Comparison of ENCODE assay signal across 18 cellular contexts in the genomic region with DNA sequence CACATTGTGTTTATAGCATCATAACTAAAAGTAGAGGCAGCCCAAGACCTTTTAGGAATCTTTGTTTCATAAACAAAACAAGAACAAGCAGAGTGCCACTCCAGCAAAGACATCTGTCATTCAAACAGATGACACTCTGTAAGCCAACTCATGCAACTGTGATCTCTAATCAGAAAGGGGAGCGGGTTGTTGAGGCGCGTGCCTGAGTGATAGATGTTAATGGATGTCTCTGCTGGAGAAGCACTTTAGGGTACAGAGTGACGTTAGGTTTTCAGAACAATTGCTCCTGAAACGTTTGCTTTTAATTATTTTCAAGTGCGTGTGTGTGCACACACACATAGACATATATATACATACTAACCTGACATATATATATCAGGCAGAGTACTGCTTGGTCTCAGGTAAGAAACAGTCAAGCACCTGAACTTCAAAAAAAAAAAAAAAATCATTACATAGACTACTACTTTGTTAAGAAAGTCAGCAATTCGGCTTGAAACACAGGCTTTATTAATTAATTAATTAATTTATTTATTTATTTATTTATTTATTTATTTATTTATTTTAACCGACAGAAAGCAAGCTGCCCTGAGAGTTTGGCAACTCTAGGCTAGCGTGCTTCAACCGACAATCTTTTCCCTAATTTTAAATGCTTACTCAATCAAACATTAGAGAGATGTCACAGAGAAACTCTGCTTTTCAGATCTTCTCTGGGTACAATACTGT.
DNase-seq lines count a peak whose midpoint lies in the region; ATAC-seq, FAIRE-seq and TF ChIP-seq lines count a peak whose summit lies in the region.
"Had no signal": no experiment of that assay in that cellular context is flagged by ENCODE, and none has a peak within 500 bp of the region (broad histone marks: within the 10 kb centered on the region; RNA-seq: fewer than 3 reads in every experiment).

No MANE protein-coding gene starts in this region.

- no peak overlapping the region for H3K4me3 Mint-ChIP-seq in WTC11

- peak; percentile 5 for DNase-seq in NCI-H82 (lab: John Stamatoyannopoulos, UW)
- no peak for DNase-seq in NCI-H82 treated with DMSO at 0.1 percent for 48 hours (lab: John Stamatoyannopoulos, UW; ENCODE audit: unreplicated experiment)
- peak; percentile 58 to 87 (median 68) for DNase-seq in NCI-H1417 (lab: John Stamatoyannopoulos, UW)
- no peak for DNase-seq in WTC11 (ENCODE audit: low spot score)
- DNase-seq in superior temporal gyrus (ENCODE audit: extremely low spot score): peak; percentile 21
- DNase-seq in frontal cortex (ENCODE audit: low spot score in 2 of 2): no peak
- DNase-seq in EL: no peak
- DNase-seq: ACHN, AML-193, COR-L47, H7, KG1, NCI-H2029, NCI-H345, NCI-H526, PC-9, T-helper 2 cell had no signal

- no peaks in the 10 kb centered on the region for H3K9me3 Mint-ChIP-seq in WTC11

- CTCF ChIA-PET in WTC11 (lab: Charles Lee): no interaction called here

- peaks cover 55% of the 10 kb centered on the region for H3K4me1 Mint-ChIP-seq in WTC11

- no peaks in the 10 kb centered on the region for H3K36me3 Mint-ChIP-seq in WTC11

- no peak for FAIRE-seq in frontal cortex (lab: Jason Lieb, UNC)

- no peak for ATAC-seq in WTC11
- no peak for ATAC-seq in HG03378 (IDR thresholded peaks at IDR 0.05; ENCODE audit: unreplicated experiment)

- H3K27ac Mint-ChIP-seq in WTC11: no peak overlapping the region

- peaks cover 3% of the 10 kb centered on the region for H3K27me3 Mint-ChIP-seq in WTC11 (ENCODE audit: low read depth)

- POLR2A ChIA-PET in WTC11 (lab: Charles Lee): interaction anchor here (1.0 kb wide), 1 partner anchor 109 kb away, joined by 3 read pairs; no protein-coding TSS in a partner anchor

- TF ChIP-seq CTCF in WTC11 (IDR thresholded peaks at IDR 0.05): no peak

TF ChIP-seq in WTC11, 78 proteins besides CTCF, POLR2A, EP300 and RAD21:
- TF ChIP-seq NR3C1 (CRISPR knock-in tag; conservative IDR thresholded peaks at IDR 0.05; ENCODE audit: low read depth) (no peak), HMGA2 (CRISPR knock-in tag; IDR thresholded peaks at IDR 0.05) (peak; percentile 67; the same call in 1 of the 2 replicates)

Comparison
In these comparisons a context has a peak if more than half of its experiments do, and no peak if none do; other contexts are left out.
1. DNase-seq: peak in NCI-H82 (single experiment), NCI-H1417 (3 of 3) and superior temporal gyrus (single experiment); none in NCI-H82 treated with DMSO at 0.1 percent for 48 hours (single experiment), WTC11 (single experiment), frontal cortex (0 of 2) and EL (single experiment).